In the genomic region with DNA sequence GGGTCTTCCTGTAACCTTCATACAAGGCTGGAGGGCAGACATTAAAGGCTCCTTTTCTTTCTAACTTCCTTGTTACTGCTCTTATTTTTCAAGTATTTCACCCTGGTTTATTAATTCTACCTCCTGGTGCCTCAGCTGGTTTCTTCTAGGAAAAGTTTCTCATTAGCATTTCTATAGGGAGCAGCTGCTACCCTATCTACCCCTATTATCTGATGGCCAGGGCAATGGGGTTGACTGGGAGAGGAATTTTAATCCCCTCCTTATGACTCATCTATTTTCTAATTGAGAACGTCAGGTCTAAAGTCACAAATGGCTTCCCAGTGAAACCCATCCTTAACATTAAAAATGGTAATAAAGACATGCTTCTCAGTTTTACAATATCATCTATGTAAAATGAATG, we compare ENCODE assay signal across 1 cellular context.
A peak's percentile ranks its signal among the peaks of the same experiment; 100 is the strongest.
TF ChIP-seq lines count a peak whose summit lies in the region.

No MANE protein-coding gene starts in this region.

TF ChIP-seq in H1, 55 proteins besides CTCF, POLR2A, EP300 and RAD21 (continued from another document):
- TF ChIP-seq, protein P1, sequence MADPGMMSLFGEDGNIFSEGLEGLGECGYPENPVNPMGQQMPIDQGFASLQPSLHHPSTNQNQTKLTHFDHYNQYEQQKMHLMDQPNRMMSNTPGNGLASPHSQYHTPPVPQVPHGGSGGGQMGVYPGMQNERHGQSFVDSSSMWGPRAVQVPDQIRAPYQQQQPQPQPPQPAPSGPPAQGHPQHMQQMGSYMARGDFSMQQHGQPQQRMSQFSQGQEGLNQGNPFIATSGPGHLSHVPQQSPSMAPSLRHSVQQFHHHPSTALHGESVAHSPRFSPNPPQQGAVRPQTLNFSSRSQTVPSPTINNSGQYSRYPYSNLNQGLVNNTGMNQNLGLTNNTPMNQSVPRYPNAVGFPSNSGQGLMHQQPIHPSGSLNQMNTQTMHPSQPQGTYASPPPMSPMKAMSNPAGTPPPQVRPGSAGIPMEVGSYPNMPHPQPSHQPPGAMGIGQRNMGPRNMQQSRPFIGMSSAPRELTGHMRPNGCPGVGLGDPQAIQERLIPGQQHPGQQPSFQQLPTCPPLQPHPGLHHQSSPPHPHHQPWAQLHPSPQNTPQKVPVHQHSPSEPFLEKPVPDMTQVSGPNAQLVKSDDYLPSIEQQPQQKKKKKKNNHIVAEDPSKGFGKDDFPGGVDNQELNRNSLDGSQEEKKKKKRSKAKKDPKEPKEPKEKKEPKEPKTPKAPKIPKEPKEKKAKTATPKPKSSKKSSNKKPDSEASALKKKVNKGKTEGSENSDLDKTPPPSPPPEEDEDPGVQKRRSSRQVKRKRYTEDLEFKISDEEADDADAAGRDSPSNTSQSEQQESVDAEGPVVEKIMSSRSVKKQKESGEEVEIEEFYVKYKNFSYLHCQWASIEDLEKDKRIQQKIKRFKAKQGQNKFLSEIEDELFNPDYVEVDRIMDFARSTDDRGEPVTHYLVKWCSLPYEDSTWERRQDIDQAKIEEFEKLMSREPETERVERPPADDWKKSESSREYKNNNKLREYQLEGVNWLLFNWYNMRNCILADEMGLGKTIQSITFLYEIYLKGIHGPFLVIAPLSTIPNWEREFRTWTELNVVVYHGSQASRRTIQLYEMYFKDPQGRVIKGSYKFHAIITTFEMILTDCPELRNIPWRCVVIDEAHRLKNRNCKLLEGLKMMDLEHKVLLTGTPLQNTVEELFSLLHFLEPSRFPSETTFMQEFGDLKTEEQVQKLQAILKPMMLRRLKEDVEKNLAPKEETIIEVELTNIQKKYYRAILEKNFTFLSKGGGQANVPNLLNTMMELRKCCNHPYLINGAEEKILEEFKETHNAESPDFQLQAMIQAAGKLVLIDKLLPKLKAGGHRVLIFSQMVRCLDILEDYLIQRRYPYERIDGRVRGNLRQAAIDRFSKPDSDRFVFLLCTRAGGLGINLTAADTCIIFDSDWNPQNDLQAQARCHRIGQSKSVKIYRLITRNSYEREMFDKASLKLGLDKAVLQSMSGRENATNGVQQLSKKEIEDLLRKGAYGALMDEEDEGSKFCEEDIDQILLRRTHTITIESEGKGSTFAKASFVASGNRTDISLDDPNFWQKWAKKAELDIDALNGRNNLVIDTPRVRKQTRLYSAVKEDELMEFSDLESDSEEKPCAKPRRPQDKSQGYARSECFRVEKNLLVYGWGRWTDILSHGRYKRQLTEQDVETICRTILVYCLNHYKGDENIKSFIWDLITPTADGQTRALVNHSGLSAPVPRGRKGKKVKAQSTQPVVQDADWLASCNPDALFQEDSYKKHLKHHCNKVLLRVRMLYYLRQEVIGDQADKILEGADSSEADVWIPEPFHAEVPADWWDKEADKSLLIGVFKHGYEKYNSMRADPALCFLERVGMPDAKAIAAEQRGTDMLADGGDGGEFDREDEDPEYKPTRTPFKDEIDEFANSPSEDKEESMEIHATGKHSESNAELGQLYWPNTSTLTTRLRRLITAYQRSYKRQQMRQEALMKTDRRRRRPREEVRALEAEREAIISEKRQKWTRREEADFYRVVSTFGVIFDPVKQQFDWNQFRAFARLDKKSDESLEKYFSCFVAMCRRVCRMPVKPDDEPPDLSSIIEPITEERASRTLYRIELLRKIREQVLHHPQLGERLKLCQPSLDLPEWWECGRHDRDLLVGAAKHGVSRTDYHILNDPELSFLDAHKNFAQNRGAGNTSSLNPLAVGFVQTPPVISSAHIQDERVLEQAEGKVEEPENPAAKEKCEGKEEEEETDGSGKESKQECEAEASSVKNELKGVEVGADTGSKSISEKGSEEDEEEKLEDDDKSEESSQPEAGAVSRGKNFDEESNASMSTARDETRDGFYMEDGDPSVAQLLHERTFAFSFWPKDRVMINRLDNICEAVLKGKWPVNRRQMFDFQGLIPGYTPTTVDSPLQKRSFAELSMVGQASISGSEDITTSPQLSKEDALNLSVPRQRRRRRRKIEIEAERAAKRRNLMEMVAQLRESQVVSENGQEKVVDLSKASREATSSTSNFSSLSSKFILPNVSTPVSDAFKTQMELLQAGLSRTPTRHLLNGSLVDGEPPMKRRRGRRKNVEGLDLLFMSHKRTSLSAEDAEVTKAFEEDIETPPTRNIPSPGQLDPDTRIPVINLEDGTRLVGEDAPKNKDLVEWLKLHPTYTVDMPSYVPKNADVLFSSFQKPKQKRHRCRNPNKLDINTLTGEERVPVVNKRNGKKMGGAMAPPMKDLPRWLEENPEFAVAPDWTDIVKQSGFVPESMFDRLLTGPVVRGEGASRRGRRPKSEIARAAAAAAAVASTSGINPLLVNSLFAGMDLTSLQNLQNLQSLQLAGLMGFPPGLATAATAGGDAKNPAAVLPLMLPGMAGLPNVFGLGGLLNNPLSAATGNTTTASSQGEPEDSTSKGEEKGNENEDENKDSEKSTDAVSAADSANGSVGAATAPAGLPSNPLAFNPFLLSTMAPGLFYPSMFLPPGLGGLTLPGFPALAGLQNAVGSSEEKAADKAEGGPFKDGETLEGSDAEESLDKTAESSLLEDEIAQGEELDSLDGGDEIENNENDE (IDR thresholded peaks at IDR 0.05; ENCODE audit: insufficient replicate concordance, low read length): peak; percentile 83
- TF ChIP-seq TAF1 (IDR thresholded peaks at IDR 0.05; ENCODE audit: low read depth, low read length) (no peak), RXRA (IDR thresholded peaks at IDR 0.05; ENCODE audit: insufficient read depth, low read depth, low read length) (no peak), TAF7 (optimal IDR thresholded peaks at IDR 0.05; ENCODE audit: borderline replicate concordance, low read depth, low read length) (no peak), CBX5 (IDR thresholded peaks at IDR 0.05; ENCODE audit: low read depth, low read length) (no peak), NRF1 (IDR thresholded peaks at IDR 0.05; ENCODE audit: low read depth, low read length) (no peak), YY1 (IDR thresholded peaks at IDR 0.05; ENCODE audit: low read depth, low read length) (no peak), HDAC2 (IDR thresholded peaks at IDR 0.05; ENCODE audit: borderline replicate concordance in 1 of 2, low read depth in 2 of 2, low read length in 2 of 2) (no peak), CHD2 (IDR thresholded peaks at IDR 0.05; ENCODE audit: low read length) (no peak), SAP30 (IDR thresholded peaks at IDR 0.05; ENCODE audit: insufficient read depth, insufficient replicate concordance, low read length) (no peak), SRF (IDR thresholded peaks at IDR 0.05; ENCODE audit: low read depth, low read length) (no peak), CREB1 (IDR thresholded peaks at IDR 0.05) (peak; percentile 24; the same call in 1 of the 2 replicates), RNF2 (IDR thresholded peaks at IDR 0.05; ENCODE audit: borderline replicate concordance, low read depth, low read length, missing control alignments, poor library complexity, severe bottlenecking) (no peak), SIRT6 (IDR thresholded peaks at IDR 0.05; ENCODE audit: low read length) (no peak), KDM4A (IDR thresholded peaks at IDR 0.05; ENCODE audit: low read depth, low read length, severe bottlenecking) (no peak), EZH2 (IDR thresholded peaks at IDR 0.05; ENCODE audit: low read depth, low read length, severe bottlenecking) (no peak), TBP (IDR thresholded peaks at IDR 0.05; ENCODE audit: low read depth, low read length) (no peak), TEAD4 (IDR thresholded peaks at IDR 0.05; ENCODE audit: low read depth, low read length) (peak; percentile 88), RBBP5 (IDR thresholded peaks at IDR 0.05; ENCODE audit: borderline replicate concordance, low read depth, low read length) (no peak), MAFK (IDR thresholded peaks at IDR 0.05; ENCODE audit: low read depth, low read length) (peak; percentile 40; the same call in 1 of the 2 replicates), PHF8 (conservative IDR thresholded peaks at IDR 0.05; ENCODE audit: low read depth, low read length) (no peak), BACH1 (IDR thresholded peaks at IDR 0.05; ENCODE audit: low read length) (peak; percentile 40; the same call in 1 of the 2 replicates), SUZ12 (IDR thresholded peaks at IDR 0.05; ENCODE audit: low read length) (no peak), CEBPB (IDR thresholded peaks at IDR 0.05; ENCODE audit: low read depth, low read length) (no peak), SIN3A (conservative IDR thresholded peaks at IDR 0.05 in 1 of 2, IDR thresholded peaks at IDR 0.05 in 1 of 2; ENCODE audit: low read depth in 1 of 2, low read length in 2 of 2) (no peak), JUND (IDR thresholded peaks at IDR 0.05; ENCODE audit: low read length) (peak; percentile 93), BRCA1 (IDR thresholded peaks at IDR 0.05; ENCODE audit: low read depth, low read length) (no peak), GABPA (IDR thresholded peaks at IDR 0.05; ENCODE audit: borderline replicate concordance, insufficient read depth, low read length) (no peak)
- TF ChIP-seq, protein P2, sequence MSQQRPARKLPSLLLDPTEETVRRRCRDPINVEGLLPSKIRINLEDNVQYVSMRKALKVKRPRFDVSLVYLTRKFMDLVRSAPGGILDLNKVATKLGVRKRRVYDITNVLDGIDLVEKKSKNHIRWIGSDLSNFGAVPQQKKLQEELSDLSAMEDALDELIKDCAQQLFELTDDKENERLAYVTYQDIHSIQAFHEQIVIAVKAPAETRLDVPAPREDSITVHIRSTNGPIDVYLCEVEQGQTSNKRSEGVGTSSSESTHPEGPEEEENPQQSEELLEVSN (IDR thresholded peaks at IDR 0.05): no peak
- TF ChIP-seq, protein P3, sequence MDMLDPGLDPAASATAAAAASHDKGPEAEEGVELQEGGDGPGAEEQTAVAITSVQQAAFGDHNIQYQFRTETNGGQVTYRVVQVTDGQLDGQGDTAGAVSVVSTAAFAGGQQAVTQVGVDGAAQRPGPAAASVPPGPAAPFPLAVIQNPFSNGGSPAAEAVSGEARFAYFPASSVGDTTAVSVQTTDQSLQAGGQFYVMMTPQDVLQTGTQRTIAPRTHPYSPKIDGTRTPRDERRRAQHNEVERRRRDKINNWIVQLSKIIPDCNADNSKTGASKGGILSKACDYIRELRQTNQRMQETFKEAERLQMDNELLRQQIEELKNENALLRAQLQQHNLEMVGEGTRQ (IDR thresholded peaks at IDR 0.05; ENCODE audit: low read length): no peak
- TF ChIP-seq, protein P4, sequence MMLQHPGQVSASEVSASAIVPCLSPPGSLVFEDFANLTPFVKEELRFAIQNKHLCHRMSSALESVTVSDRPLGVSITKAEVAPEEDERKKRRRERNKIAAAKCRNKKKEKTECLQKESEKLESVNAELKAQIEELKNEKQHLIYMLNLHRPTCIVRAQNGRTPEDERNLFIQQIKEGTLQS (IDR thresholded peaks at IDR 0.05; ENCODE audit: insufficient read depth, low read depth, low read length): no peak
TF ChIP-seq in H1: peak in this region for 13.
